In the genomic region with DNA sequence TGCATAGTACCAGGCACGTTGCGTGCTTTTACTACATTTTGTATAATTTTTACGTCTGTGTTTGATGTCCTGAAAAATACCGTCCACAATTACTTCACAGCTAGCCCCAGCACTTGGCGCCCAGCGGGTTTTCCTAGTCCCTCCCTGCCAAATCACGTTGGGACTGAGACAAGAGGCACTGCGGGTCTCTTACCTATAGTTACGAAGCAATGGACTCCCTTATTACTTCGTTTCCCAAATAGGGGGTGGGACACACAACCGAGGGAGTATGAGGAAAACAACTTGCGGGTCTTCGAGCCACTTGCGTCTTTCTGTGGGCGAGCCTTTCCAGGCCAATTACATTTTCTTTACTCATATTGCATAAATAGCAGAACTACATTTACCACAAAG, we compare ENCODE assay signal across 1 cellular context.
TF ChIP-seq lines count a peak whose summit lies in the region.

No MANE protein-coding gene starts in this region.

TF ChIP-seq in SK-N-SH treated with all-trans-retinoic acid at 6 μM for 48 hours, 23 proteins besides CTCF, POLR2A, EP300 and RAD21 (continued from another document):
- TF ChIP-seq, protein P1, sequence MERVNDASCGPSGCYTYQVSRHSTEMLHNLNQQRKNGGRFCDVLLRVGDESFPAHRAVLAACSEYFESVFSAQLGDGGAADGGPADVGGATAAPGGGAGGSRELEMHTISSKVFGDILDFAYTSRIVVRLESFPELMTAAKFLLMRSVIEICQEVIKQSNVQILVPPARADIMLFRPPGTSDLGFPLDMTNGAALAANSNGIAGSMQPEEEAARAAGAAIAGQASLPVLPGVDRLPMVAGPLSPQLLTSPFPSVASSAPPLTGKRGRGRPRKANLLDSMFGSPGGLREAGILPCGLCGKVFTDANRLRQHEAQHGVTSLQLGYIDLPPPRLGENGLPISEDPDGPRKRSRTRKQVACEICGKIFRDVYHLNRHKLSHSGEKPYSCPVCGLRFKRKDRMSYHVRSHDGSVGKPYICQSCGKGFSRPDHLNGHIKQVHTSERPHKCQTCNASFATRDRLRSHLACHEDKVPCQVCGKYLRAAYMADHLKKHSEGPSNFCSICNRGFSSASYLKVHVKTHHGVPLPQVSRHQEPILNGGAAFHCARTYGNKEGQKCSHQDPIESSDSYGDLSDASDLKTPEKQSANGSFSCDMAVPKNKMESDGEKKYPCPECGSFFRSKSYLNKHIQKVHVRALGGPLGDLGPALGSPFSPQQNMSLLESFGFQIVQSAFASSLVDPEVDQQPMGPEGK (CRISPR knock-in tag; IDR thresholded peaks at IDR 0.05; ENCODE audit: borderline replicate concordance), result no peak
- TF ChIP-seq, protein P2, sequence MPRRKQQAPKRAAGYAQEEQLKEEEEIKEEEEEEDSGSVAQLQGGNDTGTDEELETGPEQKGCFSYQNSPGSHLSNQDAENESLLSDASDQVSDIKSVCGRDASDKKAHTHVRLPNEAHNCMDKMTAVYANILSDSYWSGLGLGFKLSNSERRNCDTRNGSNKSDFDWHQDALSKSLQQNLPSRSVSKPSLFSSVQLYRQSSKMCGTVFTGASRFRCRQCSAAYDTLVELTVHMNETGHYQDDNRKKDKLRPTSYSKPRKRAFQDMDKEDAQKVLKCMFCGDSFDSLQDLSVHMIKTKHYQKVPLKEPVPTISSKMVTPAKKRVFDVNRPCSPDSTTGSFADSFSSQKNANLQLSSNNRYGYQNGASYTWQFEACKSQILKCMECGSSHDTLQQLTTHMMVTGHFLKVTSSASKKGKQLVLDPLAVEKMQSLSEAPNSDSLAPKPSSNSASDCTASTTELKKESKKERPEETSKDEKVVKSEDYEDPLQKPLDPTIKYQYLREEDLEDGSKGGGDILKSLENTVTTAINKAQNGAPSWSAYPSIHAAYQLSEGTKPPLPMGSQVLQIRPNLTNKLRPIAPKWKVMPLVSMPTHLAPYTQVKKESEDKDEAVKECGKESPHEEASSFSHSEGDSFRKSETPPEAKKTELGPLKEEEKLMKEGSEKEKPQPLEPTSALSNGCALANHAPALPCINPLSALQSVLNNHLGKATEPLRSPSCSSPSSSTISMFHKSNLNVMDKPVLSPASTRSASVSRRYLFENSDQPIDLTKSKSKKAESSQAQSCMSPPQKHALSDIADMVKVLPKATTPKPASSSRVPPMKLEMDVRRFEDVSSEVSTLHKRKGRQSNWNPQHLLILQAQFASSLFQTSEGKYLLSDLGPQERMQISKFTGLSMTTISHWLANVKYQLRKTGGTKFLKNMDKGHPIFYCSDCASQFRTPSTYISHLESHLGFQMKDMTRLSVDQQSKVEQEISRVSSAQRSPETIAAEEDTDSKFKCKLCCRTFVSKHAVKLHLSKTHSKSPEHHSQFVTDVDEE (CRISPR knock-in tag; IDR thresholded peaks at IDR 0.05), result no peak
- TF ChIP-seq, protein P3, sequence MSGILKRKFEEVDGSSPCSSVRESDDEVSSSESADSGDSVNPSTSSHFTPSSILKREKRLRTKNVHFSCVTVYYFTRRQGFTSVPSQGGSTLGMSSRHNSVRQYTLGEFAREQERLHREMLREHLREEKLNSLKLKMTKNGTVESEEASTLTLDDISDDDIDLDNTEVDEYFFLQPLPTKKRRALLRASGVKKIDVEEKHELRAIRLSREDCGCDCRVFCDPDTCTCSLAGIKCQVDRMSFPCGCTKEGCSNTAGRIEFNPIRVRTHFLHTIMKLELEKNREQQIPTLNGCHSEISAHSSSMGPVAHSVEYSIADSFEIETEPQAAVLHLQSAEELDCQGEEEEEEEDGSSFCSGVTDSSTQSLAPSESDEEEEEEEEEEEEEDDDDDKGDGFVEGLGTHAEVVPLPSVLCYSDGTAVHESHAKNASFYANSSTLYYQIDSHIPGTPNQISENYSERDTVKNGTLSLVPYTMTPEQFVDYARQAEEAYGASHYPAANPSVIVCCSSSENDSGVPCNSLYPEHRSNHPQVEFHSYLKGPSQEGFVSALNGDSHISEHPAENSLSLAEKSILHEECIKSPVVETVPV (CRISPR knock-in tag; IDR thresholded peaks at IDR 0.05), result no peak
- TF ChIP-seq, protein P4, sequence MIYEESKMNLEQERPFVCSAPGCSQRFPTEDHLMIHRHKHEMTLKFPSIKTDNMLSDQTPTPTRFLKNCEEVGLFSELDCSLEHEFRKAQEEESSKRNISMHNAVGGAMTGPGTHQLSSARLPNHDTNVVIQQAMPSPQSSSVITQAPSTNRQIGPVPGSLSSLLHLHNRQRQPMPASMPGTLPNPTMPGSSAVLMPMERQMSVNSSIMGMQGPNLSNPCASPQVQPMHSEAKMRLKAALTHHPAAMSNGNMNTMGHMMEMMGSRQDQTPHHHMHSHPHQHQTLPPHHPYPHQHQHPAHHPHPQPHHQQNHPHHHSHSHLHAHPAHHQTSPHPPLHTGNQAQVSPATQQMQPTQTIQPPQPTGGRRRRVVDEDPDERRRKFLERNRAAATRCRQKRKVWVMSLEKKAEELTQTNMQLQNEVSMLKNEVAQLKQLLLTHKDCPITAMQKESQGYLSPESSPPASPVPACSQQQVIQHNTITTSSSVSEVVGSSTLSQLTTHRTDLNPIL (CRISPR knock-in tag; IDR thresholded peaks at IDR 0.05; ENCODE audit: low read depth), result no peak
- TF ChIP-seq TCF4 (CRISPR knock-in tag; IDR thresholded peaks at IDR 0.05; ENCODE audit: borderline replicate concordance), result no peak
- no peak for TF ChIP-seq ZFP3 (CRISPR knock-in tag; IDR thresholded peaks at IDR 0.05)
- TF ChIP-seq ZNF70 (CRISPR knock-in tag; IDR thresholded peaks at IDR 0.05), result no peak
- TF ChIP-seq SNAI2 (CRISPR knock-in tag; IDR thresholded peaks at IDR 0.05), result no peak
- TF ChIP-seq BACH2 (CRISPR knock-in tag; IDR thresholded peaks at IDR 0.05; ENCODE audit: borderline replicate concordance), result no peak
